ENCODE assay signal across 1 cellular context in genomic region chr2:170022692-170023091, GRCh38.
TF ChIP-seq lines count a peak whose summit lies in the region.

No MANE protein-coding gene starts in this region.

TF ChIP-seq in GM23338, 12 proteins besides CTCF, POLR2A, EP300 and RAD21 (continued from another document):
- TF ChIP-seq REST (IDR thresholded peaks at IDR 0.05; ENCODE audit: unreplicated experiment) (no peak), EZH2 (IDR thresholded peaks at IDR 0.05; ENCODE audit: low read depth, unreplicated experiment) (no peak), NANOG (IDR thresholded peaks at IDR 0.05; ENCODE audit: borderline replicate concordance) (no peak), STAT1 (IDR thresholded peaks at IDR 0.05; ENCODE audit: unreplicated experiment) (no peak), CREB1 (CRISPR knock-in tag; IDR thresholded peaks at IDR 0.05; ENCODE audit: low read depth) (no peak), ETS1 (IDR thresholded peaks at IDR 0.05) (no peak)
